In the genomic region with DNA sequence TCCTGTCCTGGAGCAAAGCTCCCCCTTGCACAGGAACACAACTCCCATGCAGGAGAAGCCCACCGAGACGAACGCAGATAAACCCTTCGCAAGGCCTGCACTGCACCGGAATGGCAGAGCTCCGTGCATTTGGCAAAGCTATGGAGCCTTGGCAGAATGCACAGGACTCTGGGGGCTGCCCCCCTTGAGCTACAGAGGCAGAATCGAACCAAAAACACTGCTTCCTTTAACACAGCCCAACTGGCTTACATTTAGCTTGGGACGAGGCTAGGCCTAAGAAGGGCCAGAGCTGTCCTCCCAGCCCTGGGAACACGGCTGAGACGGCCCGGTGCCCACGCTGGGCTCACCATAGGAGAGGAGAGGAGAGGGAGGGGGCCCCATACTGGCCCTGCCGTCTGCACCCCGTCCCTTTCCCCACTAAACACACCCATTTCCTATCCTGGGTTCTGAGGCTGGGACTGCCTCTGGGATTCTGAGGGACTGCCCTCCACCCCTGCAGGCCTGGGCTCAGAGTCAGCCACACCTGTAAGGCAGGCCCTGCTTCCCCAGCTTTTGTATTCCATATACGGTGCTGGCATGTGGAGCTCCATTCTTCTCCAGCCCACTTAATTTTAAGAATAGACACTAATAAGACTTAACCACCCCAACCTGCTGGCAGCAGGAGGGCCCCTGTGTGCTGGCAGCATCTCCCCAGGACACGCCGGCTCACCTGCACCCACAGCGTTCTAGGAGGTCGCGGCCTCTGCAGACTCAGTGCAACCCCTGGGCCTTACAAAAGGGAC, we compare ENCODE assay signal across 20 cellular contexts.
"Had no signal": no experiment of that assay in that cellular context is flagged by ENCODE, and none has a peak within 500 bp of the region (broad histone marks: within the 10 kb centered on the region; RNA-seq: fewer than 3 reads in every experiment).

No MANE protein-coding gene starts in this region.

- H3K27me3 ChIP-seq: adrenal gland, colonic mucosa, tibial nerve, vagina had no signal

- H3K4me3 ChIP-seq: adrenal gland, colonic mucosa, lower lobe of right lung, tibial nerve, vagina had no signal

- H3K27ac ChIP-seq: adrenal gland, colonic mucosa, lower lobe of right lung, vagina had no signal

- H3K27ac Mint-ChIP-seq: activated CD4-positive, alpha-beta T cell treated with anti-CD3 and anti-CD28 coated beads, Interleukin-2, amount 10 ng/mL, durations not matched to agents 24 days and 14 days; activated CD8-positive, alpha-beta T cell treated with anti-CD3 and anti-CD28 coated beads, Interleukin-2, amount 10 ng/mL, durations not matched to agents 7 days and 5 days; activated naive CD4-positive, alpha-beta T cell treated with anti-CD3 and anti-CD28 coated beads, Interleukin-2, amount 50 U/mL, for 24 hours had no signal

- H3K36me3 ChIP-seq: colonic mucosa had no signal

- H3K36me3 Mint-ChIP-seq: activated naive CD4-positive, alpha-beta T cell treated with anti-CD3 and anti-CD28 coated beads, Interleukin-2, amount 50 U/mL, for 24 hours had no signal

- H3K9me3 Mint-ChIP-seq: activated CD4-positive, alpha-beta T cell treated with anti-CD3 and anti-CD28 coated beads, Interleukin-2, amount 10 ng/mL, durations not matched to agents 24 days and 14 days; activated naive CD4-positive, alpha-beta T cell treated with anti-CD3 and anti-CD28 coated beads, Interleukin-2, amount 50 U/mL, for 24 hours had no signal

- H3K4me1 Mint-ChIP-seq: activated CD4-positive, alpha-beta T cell treated with anti-CD3 and anti-CD28 coated beads, Interleukin-2, amount 10 ng/mL, durations not matched to agents 24 days and 14 days; activated naive CD4-positive, alpha-beta T cell treated with anti-CD3 and anti-CD28 coated beads, Interleukin-2, amount 50 U/mL, for 24 hours had no signal

- ATAC-seq: activated CD8-positive, alpha-beta T cell treated with anti-CD3 and anti-CD28 coated beads, Interleukin-2, amount 10 ng/mL, durations not matched to agents 7 days and 5 days; left colon; lower lobe of right lung had no signal

- H3K27me3 Mint-ChIP-seq: activated CD4-positive, alpha-beta T cell treated with anti-CD3 and anti-CD28 coated beads, Interleukin-2, amount 10 ng/mL, durations not matched to agents 24 days and 14 days; activated naive CD4-positive, alpha-beta T cell treated with anti-CD3 and anti-CD28 coated beads, Interleukin-2, amount 50 U/mL, for 24 hours had no signal

- H3K9me3 ChIP-seq: adrenal gland, colonic mucosa, lower lobe of right lung, tibial nerve, vagina had no signal

- DNase-seq: activated CD4-positive, alpha-beta T cell treated with anti-CD3 and anti-CD28 coated beads, Interleukin-2, amount 10 ng/mL, durations not matched to agents 24 days and 14 days; activated CD4-positive, CD25-positive, alpha-beta regulatory T cell; activated CD8-positive, alpha-beta memory T cell treated with anti-CD3 and anti-CD28 coated beads, Interleukin-2, amount 50 U/mL, for 4 hours; activated CD8-positive, alpha-beta T cell treated with anti-CD3 and anti-CD28 coated beads, Interleukin-2, amount 10 ng/mL, durations not matched to agents 7 days and 5 days; activated effector memory CD4-positive, alpha-beta T cell treated with anti-CD3 and anti-CD28 coated beads, Interleukin-2, amount 50 U/mL, for 16 hours; activated T-cell treated with anti-CD3 and anti-CD28 coated beads, Interleukin-2, amount 50 U/mL, for 48 hours; adrenal gland; central memory CD4-positive, alpha-beta T cell; colonic mucosa; foreskin melanocyte; left colon; midbrain; retina; stimulated activated CD4-positive, alpha-beta T cell treated with anti-CD3 and anti-CD28 coated beads, Interleukin-12 subunit alpha, Interleukin-12 subunit beta, amount 100 ng/mL, for 4 hours; stimulated activated CD4-positive, alpha-beta T cell treated with anti-CD3 and anti-CD28 coated beads, Interleukin-2, amount 100 ng/mL, for 24 hours; T-helper 2 cell had no signal

- H3K4me1 ChIP-seq: colonic mucosa, lower lobe of right lung, vagina had no signal

- H3K4me3 Mint-ChIP-seq: activated CD4-positive, alpha-beta T cell treated with anti-CD3 and anti-CD28 coated beads, Interleukin-2, amount 10 ng/mL, durations not matched to agents 24 days and 14 days; activated CD8-positive, alpha-beta T cell treated with anti-CD3 and anti-CD28 coated beads, Interleukin-2, amount 10 ng/mL, durations not matched to agents 7 days and 5 days; activated naive CD4-positive, alpha-beta T cell treated with anti-CD3 and anti-CD28 coated beads, Interleukin-2, amount 50 U/mL, for 24 hours had no signal
